Comparison of ENCODE assay signal across 23 cellular contexts in the genomic region with DNA sequence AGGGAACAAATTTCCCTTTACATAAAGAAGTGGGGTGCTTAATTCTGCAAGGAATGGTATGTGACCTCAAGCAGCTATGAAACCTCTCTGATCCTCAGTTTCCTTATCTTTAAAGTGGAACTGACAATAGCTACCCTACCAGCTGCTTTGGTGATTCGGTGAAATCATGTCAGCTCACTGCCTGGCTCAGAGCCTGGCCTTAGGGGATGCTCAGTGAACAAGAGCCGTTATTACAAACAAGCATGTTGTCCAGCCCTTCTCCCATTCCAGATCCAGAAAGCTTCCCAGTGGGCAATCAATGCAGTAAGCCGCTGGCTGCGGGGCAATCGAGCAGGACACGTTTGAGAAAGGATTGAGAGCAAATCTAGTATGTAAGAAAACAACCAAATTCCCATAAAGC.
DNase-seq lines count a peak whose midpoint lies in the region.
"Had no signal": no experiment of that assay in that cellular context is flagged by ENCODE, and none has a peak within 500 bp of the region (broad histone marks: within the 10 kb centered on the region; RNA-seq: fewer than 3 reads in every experiment).

No MANE protein-coding gene starts in this region.

- H3K36me3 Mint-ChIP-seq in activated CD4-positive, alpha-beta memory T cell treated with anti-CD3 and anti-CD28 coated beads, Interleukin-2, amount 10 ng/mL, durations not matched to agents 7 days and 5 days (ENCODE audit: low read depth): no peaks in the 10 kb centered on the region
- H3K36me3 Mint-ChIP-seq: activated naive CD4-positive, alpha-beta T cell treated with anti-CD3 and anti-CD28 coated beads, Interleukin-2, amount 50 U/mL, for 72 hours; memory B cell had no signal

- no peak overlapping the region for H3K27ac Mint-ChIP-seq in activated CD4-positive, alpha-beta memory T cell treated with anti-CD3 and anti-CD28 coated beads, Interleukin-2, amount 10 ng/mL, durations not matched to agents 7 days and 5 days
- H3K27ac Mint-ChIP-seq: activated CD4-positive, alpha-beta T cell treated with anti-CD3 and anti-CD28 coated beads for 36 hours; activated naive CD4-positive, alpha-beta T cell treated with anti-CD3 and anti-CD28 coated beads, Interleukin-2, amount 50 U/mL, for 72 hours; dendritic cell treated with granulocyte-macrophage colony-stimulating factor and Interleukin-4, amounts not matched to agents 40 ng/mL and 50 ng/mL, for 4 days; endodermal cell; memory B cell had no signal

- no peaks in the 10 kb centered on the region for H3K4me1 Mint-ChIP-seq in activated CD4-positive, alpha-beta memory T cell treated with anti-CD3 and anti-CD28 coated beads, Interleukin-2, amount 10 ng/mL, durations not matched to agents 7 days and 5 days
- H3K4me1 Mint-ChIP-seq: activated CD4-positive, alpha-beta T cell treated with anti-CD3 and anti-CD28 coated beads for 36 hours; memory B cell; neural crest cell had no signal

- H3K4me3 Mint-ChIP-seq in activated CD4-positive, alpha-beta memory T cell treated with anti-CD3 and anti-CD28 coated beads, Interleukin-2, amount 10 ng/mL, durations not matched to agents 7 days and 5 days: no peak overlapping the region
- H3K4me3 Mint-ChIP-seq: activated CD4-positive, alpha-beta T cell treated with anti-CD3 and anti-CD28 coated beads for 36 hours; dendritic cell treated with granulocyte-macrophage colony-stimulating factor and Interleukin-4, amounts not matched to agents 40 ng/mL and 50 ng/mL, for 4 days; endodermal cell; memory B cell; neural crest cell had no signal

- H3K27me3 Mint-ChIP-seq in activated CD4-positive, alpha-beta memory T cell treated with anti-CD3 and anti-CD28 coated beads, Interleukin-2, amount 10 ng/mL, durations not matched to agents 7 days and 5 days: no peaks in the 10 kb centered on the region
- H3K27me3 Mint-ChIP-seq: dendritic cell treated with granulocyte-macrophage colony-stimulating factor and Interleukin-4, amounts not matched to agents 40 ng/mL and 50 ng/mL, for 4 days; memory B cell had no signal

- POLR2A ChIA-PET in activated CD4-positive, alpha-beta memory T cell treated with anti-CD3 and anti-CD28 coated beads, Interleukin-2, amount 10 ng/mL, durations not matched to agents 7 days and 5 days (lab: Charles Lee): no interaction called here

- DNase-seq in NCI-H446 treated with DMSO at 0.1 percent for 48 hours (lab: John Stamatoyannopoulos, UW) (peak; percentile 76), fibroblast of gingiva (ENCODE audit: low read depth) (peak; percentile 12), medulla oblongata (ENCODE audit: extremely low spot score) (peak; percentile 57), superior temporal gyrus (ENCODE audit: extremely low spot score) (peak; percentile 58), NCI-H187 (lab: John Stamatoyannopoulos, UW) (no peak)
- no peak for DNase-seq in activated CD4-positive, alpha-beta memory T cell treated with anti-CD3 and anti-CD28 coated beads, Interleukin-2, amount 10 ng/mL, durations not matched to agents 7 days and 5 days
- DNase-seq in activated CD8-positive, alpha-beta memory T cell treated with anti-CD3 and anti-CD28 coated beads for 24 hours: no peak
- DNase-seq in activated naive CD4-positive, alpha-beta T cell (lab: John Stamatoyannopoulos, UW): no peak
- DNase-seq: activated CD4-positive, alpha-beta T cell treated with anti-CD3 and anti-CD28 coated beads for 36 hours; activated T-cell treated with anti-CD3 and anti-CD28 coated beads for 4 hours; endodermal cell; MM.1S; NCI-H1417 treated with DMSO at 0.1 percent for 48 hours; NCI-H2081 treated with DMSO at 0.1 percent for 48 hours; NCI-H2227 treated with DMSO at 0.1 percent for 48 hours; sigmoid colon; stimulated activated CD4-positive, alpha-beta T cell treated with anti-CD3 and anti-CD28 coated beads, Interleukin-4, amount 100 ng/mL, for 1 hour; T1000; upper lobe of left lung had no signal

- CTCF ChIA-PET in activated CD4-positive, alpha-beta memory T cell treated with anti-CD3 and anti-CD28 coated beads, Interleukin-2, amount 10 ng/mL, durations not matched to agents 7 days and 5 days (lab: Charles Lee): no interaction called here

- no peaks in the 10 kb centered on the region for H3K9me3 Mint-ChIP-seq in activated CD4-positive, alpha-beta memory T cell treated with anti-CD3 and anti-CD28 coated beads, Interleukin-2, amount 10 ng/mL, durations not matched to agents 7 days and 5 days
- H3K9me3 Mint-ChIP-seq: memory B cell, neural crest cell had no signal

Comparison
In these comparisons a context has a peak if more than half of its experiments do, and no peak if none do; other contexts are left out.
1. DNase-seq: peak in NCI-H446 treated with DMSO at 0.1 percent for 48 hours (single experiment), fibroblast of gingiva (single experiment), medulla oblongata (single experiment) and superior temporal gyrus (single experiment); none in activated CD4-positive, alpha-beta memory T cell treated with anti-CD3 and anti-CD28 coated beads, Interleukin-2, amount 10 ng/mL, durations not matched to agents 7 days and 5 days (single experiment), activated CD8-positive, alpha-beta memory T cell treated with anti-CD3 and anti-CD28 coated beads for 24 hours (single experiment), NCI-H187 (0 of 2) and activated naive CD4-positive, alpha-beta T cell (0 of 4).